ENCODE assay signal across 8 cellular contexts in the genomic region with DNA sequence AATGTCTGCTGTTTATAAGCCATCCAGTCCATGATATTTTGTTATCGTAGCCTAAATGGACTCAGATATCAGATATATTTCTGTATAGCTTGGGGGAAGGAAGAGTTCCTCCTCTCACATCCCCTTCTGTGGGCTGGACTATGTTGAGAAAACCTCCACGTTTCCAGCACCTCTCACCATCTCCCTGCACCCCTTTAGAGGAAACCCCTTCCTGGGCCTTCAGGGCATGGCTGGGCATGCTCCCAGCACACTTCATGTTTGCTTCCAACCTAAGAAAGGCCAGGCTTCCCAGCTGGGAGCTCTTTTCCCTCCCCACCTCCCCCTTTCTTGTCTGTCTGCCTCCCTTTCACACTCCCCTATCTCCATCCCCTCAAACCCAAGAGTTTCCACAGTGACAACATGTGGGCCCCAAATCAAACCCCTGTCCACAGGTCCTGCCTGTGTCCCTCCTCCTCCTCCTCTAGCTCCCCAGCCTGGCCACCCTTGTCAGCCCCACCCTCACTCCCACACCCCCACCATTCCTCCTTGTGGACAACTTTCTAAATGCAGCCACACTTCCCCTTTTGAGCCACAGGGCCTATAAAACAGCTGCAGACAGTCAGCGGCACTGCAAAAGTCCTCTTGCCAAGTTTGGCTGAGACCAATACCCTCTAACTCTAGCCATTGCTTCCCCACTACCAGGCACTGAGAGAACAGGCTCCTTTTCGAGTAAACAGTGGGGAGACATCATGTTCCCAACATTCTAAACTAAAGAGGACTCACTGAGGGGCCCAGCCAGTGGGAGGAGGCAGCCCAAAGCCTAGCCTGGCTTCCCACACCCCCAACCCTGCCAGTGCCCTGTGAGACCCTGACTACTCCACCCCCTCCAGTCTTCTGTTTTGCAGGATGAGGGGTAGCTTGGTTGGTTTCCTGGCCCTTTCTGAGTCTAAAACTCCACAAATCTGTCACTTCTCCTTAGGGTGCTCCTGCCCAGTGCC.
A peak's percentile ranks its signal among the peaks of the same experiment; 100 is the strongest.
DNase-seq lines count a peak whose midpoint lies in the region; ATAC-seq and TF ChIP-seq lines count a peak whose summit lies in the region.

No MANE protein-coding gene starts in this region.

- ATAC-seq in HG03159 (IDR thresholded peaks at IDR 0.05; ENCODE audit: unreplicated experiment) (peak; percentile 57), WTC11 (peak; percentile 20), HG02970 (IDR thresholded peaks at IDR 0.05; ENCODE audit: low FRiP score, unreplicated experiment) (no peak)
- ATAC-seq in stimulated activated naive CD8-positive, alpha-beta T cell treated with anti-CD3 and anti-CD28 coated beads, Interleukin-15, amount 100 ng/mL, for 72 hours = no peak

- no peak overlapping the region for H3K4me3 Mint-ChIP-seq in WTC11
- H3K4me3 Mint-ChIP-seq in stimulated activated naive CD8-positive, alpha-beta T cell treated with anti-CD3 and anti-CD28 coated beads, Interleukin-15, amount 100 ng/mL, for 72 hours = no peak overlapping the region

- H3K4me1 ChIP-seq in hepatocyte (ENCODE audit: insufficient read depth) = peaks cover 46% of the 10 kb centered on the region
- no peaks in the 10 kb centered on the region for H3K4me1 ChIP-seq in effector memory CD4-positive, alpha-beta T cell (ENCODE audit: control insufficient read depth, insufficient read depth, low read length, poor library complexity, severe bottlenecking)

- H4K20me1 ChIP-seq in hepatocyte (ENCODE audit: insufficient read depth, poor library complexity, severe bottlenecking) = no peaks in the 10 kb centered on the region

- peak overlapping the region; percentile 68 for H3K27ac ChIP-seq in hepatocyte
- no peak overlapping the region for H3K27ac ChIP-seq in effector memory CD4-positive, alpha-beta T cell (ENCODE audit: insufficient read depth, low read length, poor library complexity, severe bottlenecking)

- 71% methylated on average over 4 of the region's 4 CpGs for WGBS in hepatocyte (ENCODE audit: low lambda C conversion rate, missing lambda C conversion rate)

- H3K27ac Mint-ChIP-seq in WTC11 = 0 out of 2 replicates have a peak overlapping the region, but pooled peaks have one; percentile 63
- peak overlapping the region; percentile 72 to 81 for H3K27ac Mint-ChIP-seq in stimulated activated naive CD8-positive, alpha-beta T cell treated with anti-CD3 and anti-CD28 coated beads, Interleukin-15, amount 100 ng/mL, for 72 hours

- H3K79me2 ChIP-seq in hepatocyte = no peaks in the 10 kb centered on the region

- POLR2A ChIA-PET in WTC11 (lab: Charles Lee) = no interaction called here

- peak overlapping the region; percentile 5 for H3K4me2 ChIP-seq in hepatocyte

- H2AFZ ChIP-seq in hepatocyte = peak overlapping the region; percentile 63

- no peaks in the 10 kb centered on the region for H3K27me3 ChIP-seq in hepatocyte
- no peaks in the 10 kb centered on the region for H3K27me3 ChIP-seq in effector memory CD4-positive, alpha-beta T cell (replicated peaks; ENCODE audit: control insufficient read depth, insufficient read depth, low read length, poor library complexity, severe bottlenecking)

- no peaks in the 10 kb centered on the region for H3K36me3 ChIP-seq in hepatocyte (replicated peaks; ENCODE audit: insufficient read depth, low read depth)
- no peaks in the 10 kb centered on the region for H3K36me3 ChIP-seq in effector memory CD4-positive, alpha-beta T cell (ENCODE audit: control insufficient read depth, insufficient read depth, low read length)

- H3K4me3 ChIP-seq in hepatocyte = no peak overlapping the region
- no peak overlapping the region for H3K4me3 ChIP-seq in effector memory CD4-positive, alpha-beta T cell (ENCODE audit: insufficient read depth, low read depth, low read length, poor library complexity, severe bottlenecking)

- H3K9me3 Mint-ChIP-seq in WTC11 = peaks cover 7% of the 10 kb centered on the region
- H3K9me3 Mint-ChIP-seq in stimulated activated naive CD8-positive, alpha-beta T cell treated with anti-CD3 and anti-CD28 coated beads, Interleukin-15, amount 100 ng/mL, for 72 hours = peaks cover 6 to 10% of the 10 kb centered on the region in 2 donors

- no peak for TF ChIP-seq CTCF in WTC11 (IDR thresholded peaks at IDR 0.05)
- peak; percentile 27 for TF ChIP-seq CTCF in hepatocyte (IDR thresholded peaks at IDR 0.05; ENCODE audit: poor library complexity)

- DNase-seq in ELR (ENCODE audit: low read depth) (peak; percentile 56), WTC11 (ENCODE audit: low spot score) (no peak), hepatocyte (ENCODE audit: low spot score) (peak; percentile 60), NCI-H1092 (lab: John Stamatoyannopoulos, UW) (no peak)
- no peak for DNase-seq in stimulated activated naive CD8-positive, alpha-beta T cell treated with anti-CD3 and anti-CD28 coated beads, Interleukin-15, amount 100 ng/mL, for 72 hours
- no peak for DNase-seq in effector memory CD4-positive, alpha-beta T cell

- H3K27me3 Mint-ChIP-seq in WTC11 (ENCODE audit: low read depth) = peaks cover 15% of the 10 kb centered on the region
- no peaks in the 10 kb centered on the region for H3K27me3 Mint-ChIP-seq in stimulated activated naive CD8-positive, alpha-beta T cell treated with anti-CD3 and anti-CD28 coated beads, Interleukin-15, amount 100 ng/mL, for 72 hours

- CTCF ChIA-PET in WTC11 (lab: Charles Lee) = interaction anchor here (0.5 to 1.6 kb wide), 14 partner anchors 21 to 779 kb away, joined by 3 to 4 read pairs (median 3); no protein-coding TSS in a partner anchor

- no peaks in the 10 kb centered on the region for H3K9me2 ChIP-seq in hepatocyte (replicated peaks; ENCODE audit: insufficient read depth)

- H3K4me1 Mint-ChIP-seq in WTC11 = peaks cover 26% of the 10 kb centered on the region
- H3K4me1 Mint-ChIP-seq in stimulated activated naive CD8-positive, alpha-beta T cell treated with anti-CD3 and anti-CD28 coated beads, Interleukin-15, amount 100 ng/mL, for 72 hours = peaks cover 43% of the 10 kb centered on the region

- no peaks in the 10 kb centered on the region for H3K9me3 ChIP-seq in hepatocyte (ENCODE audit: low read depth)
- no peaks in the 10 kb centered on the region for H3K9me3 ChIP-seq in effector memory CD4-positive, alpha-beta T cell (ENCODE audit: control insufficient read depth, low read length)

- H3K36me3 Mint-ChIP-seq in WTC11 = peaks cover 5% of the 10 kb centered on the region; the same call in 1 of the 2 replicates

TF ChIP-seq in WTC11, 78 proteins besides CTCF, POLR2A, EP300 and RAD21:
- TF ChIP-seq, protein P1, sequence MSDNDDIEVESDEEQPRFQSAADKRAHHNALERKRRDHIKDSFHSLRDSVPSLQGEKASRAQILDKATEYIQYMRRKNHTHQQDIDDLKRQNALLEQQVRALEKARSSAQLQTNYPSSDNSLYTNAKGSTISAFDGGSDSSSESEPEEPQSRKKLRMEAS (CRISPR knock-in tag; IDR thresholded peaks at IDR 0.05) = no peak
- TF ChIP-seq SP1 (CRISPR knock-in tag; conservative IDR thresholded peaks at IDR 0.05) (no peak), ZNF317 (CRISPR knock-in tag; IDR thresholded peaks at IDR 0.05; ENCODE audit: borderline replicate concordance, low read depth) (no peak), CREB1 (CRISPR knock-in tag; IDR thresholded peaks at IDR 0.05) (no peak), SMAD3 (CRISPR knock-in tag; IDR thresholded peaks at IDR 0.05; ENCODE audit: borderline replicate concordance) (no peak), IRF2 (CRISPR knock-in tag; IDR thresholded peaks at IDR 0.05; ENCODE audit: borderline replicate concordance, low read depth) (no peak)
- TF ChIP-seq, protein P2, sequence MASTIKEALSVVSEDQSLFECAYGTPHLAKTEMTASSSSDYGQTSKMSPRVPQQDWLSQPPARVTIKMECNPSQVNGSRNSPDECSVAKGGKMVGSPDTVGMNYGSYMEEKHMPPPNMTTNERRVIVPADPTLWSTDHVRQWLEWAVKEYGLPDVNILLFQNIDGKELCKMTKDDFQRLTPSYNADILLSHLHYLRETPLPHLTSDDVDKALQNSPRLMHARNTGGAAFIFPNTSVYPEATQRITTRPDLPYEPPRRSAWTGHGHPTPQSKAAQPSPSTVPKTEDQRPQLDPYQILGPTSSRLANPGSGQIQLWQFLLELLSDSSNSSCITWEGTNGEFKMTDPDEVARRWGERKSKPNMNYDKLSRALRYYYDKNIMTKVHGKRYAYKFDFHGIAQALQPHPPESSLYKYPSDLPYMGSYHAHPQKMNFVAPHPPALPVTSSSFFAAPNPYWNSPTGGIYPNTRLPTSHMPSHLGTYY (CRISPR knock-in tag; IDR thresholded peaks at IDR 0.05) = no peak
- TF ChIP-seq, protein P3, sequence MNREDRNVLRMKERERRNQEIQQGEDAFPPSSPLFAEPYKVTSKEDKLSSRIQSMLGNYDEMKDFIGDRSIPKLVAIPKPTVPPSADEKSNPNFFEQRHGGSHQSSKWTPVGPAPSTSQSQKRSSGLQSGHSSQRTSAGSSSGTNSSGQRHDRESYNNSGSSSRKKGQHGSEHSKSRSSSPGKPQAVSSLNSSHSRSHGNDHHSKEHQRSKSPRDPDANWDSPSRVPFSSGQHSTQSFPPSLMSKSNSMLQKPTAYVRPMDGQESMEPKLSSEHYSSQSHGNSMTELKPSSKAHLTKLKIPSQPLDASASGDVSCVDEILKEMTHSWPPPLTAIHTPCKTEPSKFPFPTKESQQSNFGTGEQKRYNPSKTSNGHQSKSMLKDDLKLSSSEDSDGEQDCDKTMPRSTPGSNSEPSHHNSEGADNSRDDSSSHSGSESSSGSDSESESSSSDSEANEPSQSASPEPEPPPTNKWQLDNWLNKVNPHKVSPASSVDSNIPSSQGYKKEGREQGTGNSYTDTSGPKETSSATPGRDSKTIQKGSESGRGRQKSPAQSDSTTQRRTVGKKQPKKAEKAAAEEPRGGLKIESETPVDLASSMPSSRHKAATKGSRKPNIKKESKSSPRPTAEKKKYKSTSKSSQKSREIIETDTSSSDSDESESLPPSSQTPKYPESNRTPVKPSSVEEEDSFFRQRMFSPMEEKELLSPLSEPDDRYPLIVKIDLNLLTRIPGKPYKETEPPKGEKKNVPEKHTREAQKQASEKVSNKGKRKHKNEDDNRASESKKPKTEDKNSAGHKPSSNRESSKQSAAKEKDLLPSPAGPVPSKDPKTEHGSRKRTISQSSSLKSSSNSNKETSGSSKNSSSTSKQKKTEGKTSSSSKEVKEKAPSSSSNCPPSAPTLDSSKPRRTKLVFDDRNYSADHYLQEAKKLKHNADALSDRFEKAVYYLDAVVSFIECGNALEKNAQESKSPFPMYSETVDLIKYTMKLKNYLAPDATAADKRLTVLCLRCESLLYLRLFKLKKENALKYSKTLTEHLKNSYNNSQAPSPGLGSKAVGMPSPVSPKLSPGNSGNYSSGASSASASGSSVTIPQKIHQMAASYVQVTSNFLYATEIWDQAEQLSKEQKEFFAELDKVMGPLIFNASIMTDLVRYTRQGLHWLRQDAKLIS (CRISPR knock-in tag; IDR thresholded peaks at IDR 0.05; ENCODE audit: borderline replicate concordance) = no peak

Comparison
In these comparisons a context has a peak if more than half of its experiments do, and no peak if none do; other contexts are left out.
1. DNase-seq: peak in ELR (single experiment) and hepatocyte (single experiment); none in WTC11 (single experiment), stimulated activated naive CD8-positive, alpha-beta T cell treated with anti-CD3 and anti-CD28 coated beads, Interleukin-15, amount 100 ng/mL, for 72 hours (0 of 2), NCI-H1092 (single experiment) and effector memory CD4-positive, alpha-beta T cell (0 of 3).
2. ATAC-seq: peak in HG03159 (single experiment) and WTC11 (single experiment); none in stimulated activated naive CD8-positive, alpha-beta T cell treated with anti-CD3 and anti-CD28 coated beads, Interleukin-15, amount 100 ng/mL, for 72 hours (single experiment) and HG02970 (single experiment).